Comparison of ENCODE assay signal across 8 cellular contexts in the genomic region with DNA sequence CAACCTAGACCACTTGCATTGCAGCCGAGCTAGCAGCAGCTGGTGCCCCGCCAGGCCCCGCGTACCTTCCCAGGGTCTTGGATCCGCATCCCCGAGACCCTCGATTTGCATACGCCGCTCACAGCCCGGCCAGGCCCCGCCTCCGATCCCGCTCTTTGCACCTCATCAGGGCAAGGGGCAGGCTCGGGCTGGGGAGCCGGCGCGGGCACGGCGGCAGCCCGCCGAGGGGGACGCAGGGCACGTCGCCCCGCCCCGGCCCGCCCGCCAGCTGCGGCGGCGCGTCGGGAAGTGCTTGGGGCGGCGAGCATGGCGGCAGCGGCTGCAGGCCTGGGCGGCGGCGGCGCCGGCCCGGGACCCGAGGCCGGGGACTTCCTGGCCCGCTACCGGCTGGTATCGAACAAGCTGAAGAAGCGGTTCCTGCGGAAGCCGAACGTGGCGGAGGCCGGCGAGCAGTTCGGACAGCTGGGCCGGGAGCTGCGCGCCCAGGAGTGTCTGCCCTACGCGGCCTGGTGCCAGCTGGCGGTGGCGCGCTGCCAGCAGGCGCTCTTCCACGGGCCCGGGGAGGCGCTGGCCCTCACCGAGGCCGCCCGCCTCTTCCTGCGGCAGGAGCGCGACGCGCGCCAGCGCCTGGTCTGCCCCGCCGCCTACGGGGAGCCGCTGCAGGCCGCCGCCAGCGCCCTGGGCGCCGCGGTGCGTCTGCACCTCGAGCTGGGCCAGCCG. TPM values are rescaled to one million over a fixed set of nuclear protein-coding genes. Genes with fewer than 3 reads are reported as not detected.
A peak's percentile ranks its signal among the peaks of the same experiment; 100 is the strongest.
DNase-seq lines count a peak whose midpoint lies in the region; ATAC-seq and TF ChIP-seq lines count a peak whose summit lies in the region.
"Not testable (repeated sequence)": the region's sequence is repeated elsewhere in the genome, so short reads cannot be mapped to it uniquely, and the experiment has no call there.

Gene F8A1 (plus strand): TSS at position 287 of the 720 bp plus-strand sequence. CDS start 20 bp downstream, at position 307.

- H3K4me3 Mint-ChIP-seq in endodermal cell; natural killer cell treated with Interleukin-12 subunit alpha and Interleukin-12 subunit beta and Interleukin-15 and Interleukin-18, amount 100 ng/mL, for 72 hours: not testable (repeated sequence)

- TF ChIP-seq CTCF in DND-41 (IDR thresholded peaks at IDR 0.05; ENCODE audit: borderline replicate concordance, extremely low read depth, low read length, poor library complexity, severe bottlenecking); RWPE2 (IDR thresholded peaks at IDR 0.05; ENCODE audit: poor library complexity, severe bottlenecking); endodermal cell (conservative IDR thresholded peaks at IDR 0.05): not testable (repeated sequence)

- not testable (repeated sequence) for H3K4me1 Mint-ChIP-seq in endodermal cell; natural killer cell treated with Interleukin-12 subunit alpha and Interleukin-12 subunit beta and Interleukin-15 and Interleukin-18, amount 100 ng/mL, for 72 hours (ENCODE audit: low read depth in 2 of 2)

- not testable (repeated sequence) for H3K4me1 ChIP-seq in DND-41 (ENCODE audit: insufficient read depth, low read length); RWPE2 (ENCODE audit: insufficient read depth, poor library complexity, severe bottlenecking); endodermal cell (ENCODE audit: control insufficient read depth, insufficient read depth, low read length)

- H3K27ac ChIP-seq in DND-41 (ENCODE audit: low read length); RWPE2 (ENCODE audit: poor library complexity, severe bottlenecking); endodermal cell (ENCODE audit: low read depth, low read length): not testable (repeated sequence)

- not testable (repeated sequence) for H2AFZ ChIP-seq in DND-41 (ENCODE audit: low read depth, low read length)

- peak within 1 kb of the TSS; percentile 44 for H3K4me2 ChIP-seq in DND-41 (ENCODE audit: insufficient read depth, low read length)

- H3K9ac ChIP-seq in DND-41 (ENCODE audit: low read depth, low read length): peak within 1 kb of the TSS; percentile 48; the same call in 1 of the 2 replicates
- not testable (repeated sequence) for H3K9ac ChIP-seq in endodermal cell (ENCODE audit: extremely low read depth, low read length, poor library complexity, severe bottlenecking)

- not testable (repeated sequence) for H3K9me3 ChIP-seq in DND-41 (ENCODE audit: insufficient read depth, low read length, severe bottlenecking); RWPE2 (ENCODE audit: severe bottlenecking); endodermal cell (ENCODE audit: control insufficient read depth, low read length)

- H3K27ac Mint-ChIP-seq in endodermal cell; natural killer cell treated with Interleukin-12 subunit alpha and Interleukin-12 subunit beta and Interleukin-15 and Interleukin-18, amount 100 ng/mL, for 72 hours: not testable (repeated sequence)

- not testable (repeated sequence) for H4K20me1 ChIP-seq in DND-41 (ENCODE audit: insufficient read depth, low read length)

- not testable (repeated sequence) for H3K9me3 Mint-ChIP-seq in endodermal cell; natural killer cell treated with Interleukin-12 subunit alpha and Interleukin-12 subunit beta and Interleukin-15 and Interleukin-18, amount 100 ng/mL, for 72 hours

- H3K27me3 Mint-ChIP-seq in endodermal cell (ENCODE audit: insufficient read depth); natural killer cell treated with Interleukin-12 subunit alpha and Interleukin-12 subunit beta and Interleukin-15 and Interleukin-18, amount 100 ng/mL, for 72 hours: not testable (repeated sequence)

- peak within 1 kb of the TSS in 1 of 2 experiments; percentile 52; a peak in 2 of 4 replicates for H3K4me3 ChIP-seq in DND-41 (ENCODE audit: low read depth in 1 of 2, low read length in 2 of 2)
- H3K4me3 ChIP-seq in RWPE2 (ENCODE audit: severe bottlenecking); endodermal cell (ENCODE audit: low read length): not testable (repeated sequence)

- not testable (repeated sequence) for H3K36me3 Mint-ChIP-seq in endodermal cell (ENCODE audit: low read depth); natural killer cell treated with Interleukin-12 subunit alpha and Interleukin-12 subunit beta and Interleukin-15 and Interleukin-18, amount 100 ng/mL, for 72 hours

- H3K27me3 ChIP-seq in DND-41 (ENCODE audit: insufficient read depth, low read length, poor library complexity); RWPE2 (ENCODE audit: insufficient read depth, poor library complexity, severe bottlenecking); endodermal cell (ENCODE audit: control insufficient read depth, insufficient read depth, low read length, poor library complexity, severe bottlenecking): not testable (repeated sequence)

- no CpG with 5 or more reads among the region's 91 CpGs for WGBS in endodermal cell (ENCODE audit: insufficient coverage in 1 of 2, insufficient read length in 1 of 2), 2 experiments

- not testable (repeated sequence) for H3K36me3 ChIP-seq in DND-41 (ENCODE audit: insufficient read depth, low read length); RWPE2 (ENCODE audit: low read depth); endodermal cell (ENCODE audit: control insufficient read depth, insufficient read depth, low read length)

- DNase-seq in DND-41: peak; percentile 80
- DNase-seq in RWPE2 (ENCODE audit: low spot score); endodermal cell; natural killer cell treated with Interleukin-12 subunit alpha and Interleukin-12 subunit beta and Interleukin-15 and Interleukin-18, amount 100 ng/mL, for 72 hours (ENCODE audit: low spot score): not testable (repeated sequence)
- peak; percentile 38 for DNase-seq in activated T-cell treated with anti-CD3 and anti-CD28 coated beads, Interleukin-2, amount 50 U/mL, for 1 hour
- DNase-seq in stimulated activated CD8-positive, alpha-beta memory T cell treated with anti-CD3 and anti-CD28 coated beads, Interleukin-4, amount 100 ng/mL, for 48 hours: peak; percentile 60

- H3K79me2 ChIP-seq in DND-41 (ENCODE audit: insufficient read depth, low read length): not testable (repeated sequence)

- ATAC-seq in DND-41 (ENCODE audit: insufficient read depth, low read depth) (peak; percentile 86), GM21423 (IDR thresholded peaks at IDR 0.05; ENCODE audit: unreplicated experiment) (peak; percentile 73), HG03066 (IDR thresholded peaks at IDR 0.05; ENCODE audit: low read depth, unreplicated experiment) (peak; percentile 72), RWPE2 (ENCODE audit: low read depth) (peak; percentile 74)
- ATAC-seq in natural killer cell treated with Interleukin-12 subunit alpha and Interleukin-12 subunit beta and Interleukin-15 and Interleukin-18, amount 100 ng/mL, for 72 hours: peak; percentile 85 to 89

RNA-seq across cellular contexts. Expression of gene F8A1, which starts in this region (rescaled TPM):
- total RNA-seq in endodermal cell: 10 to 100 TPM; 23.2 to 27.7 TPM
- polyA plus RNA-seq in endodermal cell (2013, experiment 1 of 2): 17.6 TPM
- polyA plus RNA-seq in endodermal cell (2013, experiment 2 of 2): 16.6 TPM
- 10 to 100 TPM; 12.4 to 32.5 TPM for total RNA-seq in natural killer cell treated with Interleukin-12 subunit alpha and Interleukin-12 subunit beta and Interleukin-15 and Interleukin-18, amount 100 ng/mL, for 72 hours
